ENCODE assay signal across 8 cellular contexts in the genomic region with DNA sequence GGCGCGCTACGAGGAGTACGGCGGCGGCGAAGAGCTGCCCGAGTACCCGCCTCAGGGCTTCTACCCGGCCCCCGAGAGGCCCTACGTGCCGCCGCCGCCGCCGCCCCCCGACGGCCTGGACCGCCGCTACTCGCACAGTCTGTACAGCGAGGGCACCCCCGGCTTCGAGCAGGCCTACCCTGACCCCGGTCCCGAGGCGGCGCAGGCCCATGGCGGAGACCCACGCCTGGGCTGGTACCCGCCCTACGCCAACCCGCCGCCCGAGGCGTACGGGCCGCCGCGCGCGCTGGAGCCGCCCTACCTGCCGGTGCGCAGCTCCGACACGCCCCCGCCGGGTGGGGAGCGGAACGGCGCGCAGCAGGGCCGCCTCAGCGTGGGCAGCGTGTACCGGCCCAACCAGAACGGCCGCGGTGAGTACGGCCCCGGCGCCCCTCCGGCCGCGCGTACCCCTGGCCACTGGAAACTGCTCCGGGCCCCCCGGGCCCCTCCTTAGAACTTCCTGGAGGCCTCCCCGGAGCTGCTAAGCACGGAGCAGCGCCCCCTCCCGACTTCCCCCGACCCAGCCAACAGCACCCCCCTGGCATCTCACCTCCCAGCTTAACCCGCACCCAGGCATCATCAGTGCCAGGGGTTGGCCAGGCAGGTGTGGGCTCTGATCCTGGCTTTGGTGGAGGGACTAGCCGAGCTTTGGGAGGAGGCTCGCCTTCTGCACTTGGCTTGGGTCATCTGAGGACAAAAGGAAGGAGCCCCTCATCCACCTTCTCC. TPM values are rescaled to one million over a fixed set of nuclear protein-coding genes. Genes with fewer than 3 reads are reported as not detected.
DNase-seq lines count a peak whose midpoint lies in the region; ATAC-seq lines count a peak whose summit lies in the region.

No MANE protein-coding gene starts in this region.

- H3K27ac ChIP-seq in caudate nucleus (ENCODE audit: low read depth, low read length): no peak overlapping the region

- DNase-seq in DMS153 treated with DMSO at 0.1 percent for 48 hours (lab: John Stamatoyannopoulos, UW; ENCODE audit: unreplicated experiment): peak; percentile 5
- peak; percentile 54 for DNase-seq in LHCN-M2 (ENCODE audit: low read depth)
- peak; percentile 48 for DNase-seq in activated CD4-positive, CD25-positive, alpha-beta regulatory T cell treated with anti-CD3 and anti-CD28 coated beads, Interleukin-2, amount 50 U/mL, for 16 hours (ENCODE audit: low read depth, low spot score)
- peak in 33 of 61 donors; percentile 14 to 80 (median 52) for DNase-seq in caudate nucleus (lab: John Stamatoyannopoulos, UW)
- no peak for DNase-seq in left lobe of liver (ENCODE audit: low spot score)
- peak; percentile 74 to 79 for DNase-seq in stimulated activated CD4-positive, alpha-beta T cell treated with anti-CD3 and anti-CD28 coated beads, Interleukin-4, amount 100 ng/mL, for 4 hours

- ATAC-seq in left lobe of liver: peak; percentile 61
- ATAC-seq in HG02623 (IDR thresholded peaks at IDR 0.05; ENCODE audit: unreplicated experiment): no peak
- no peak for ATAC-seq in HG02840 (IDR thresholded peaks at IDR 0.05; ENCODE audit: low FRiP score, unreplicated experiment)

RNA-seq across cellular contexts. Expression of a gene that starts 1.4 kb away (rescaled TPM):
- 503 and 596 TPM in 2 replicates for total RNA-seq in LHCN-M2 (2014; rRNA removed)
- polyA plus RNA-seq in LHCN-M2 (2012): 384 TPM
- 0.75 TPM for total RNA-seq in left lobe of liver

RNA-seq across cellular contexts. Expression of a gene that starts 54.3 kb away (rescaled TPM):
- not detected in 2 replicates for total RNA-seq in LHCN-M2 (2014; rRNA removed)
- not detected for polyA plus RNA-seq in LHCN-M2 (2012)
- total RNA-seq in left lobe of liver: not detected

Comparison
In these comparisons a context has a peak if more than half of its experiments do, and no peak if none do; other contexts are left out.
1. RNA of a gene that starts 1.4 kb away (total RNA-seq): 503 to 596 TPM in LHCN-M2; 0.75 TPM in left lobe of liver (single experiment); every median in the first group is over 100 times any median in the second.